ENCODE assay signal across 22 cellular contexts in the genomic region with DNA sequence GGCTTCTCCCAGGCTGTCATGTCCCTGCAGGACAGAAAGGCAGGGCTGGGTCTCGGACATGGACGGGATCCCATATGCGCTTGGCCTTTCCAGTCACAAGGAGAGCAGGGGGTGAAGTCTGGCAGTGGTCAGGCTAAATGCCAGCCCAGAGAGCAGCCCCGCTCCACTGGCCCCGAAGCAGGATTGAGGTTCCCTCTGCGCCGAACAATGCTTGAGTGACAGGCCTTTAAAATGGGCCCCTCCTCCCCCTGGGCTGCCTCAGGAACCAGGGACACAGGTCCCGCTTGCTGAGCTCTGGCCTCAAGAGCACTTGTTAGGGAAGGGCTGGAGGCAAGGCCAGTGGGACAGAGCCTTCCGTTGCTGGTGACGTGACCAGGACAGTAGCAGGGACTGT. TPM values are rescaled to one million over a fixed set of nuclear protein-coding genes. Genes with fewer than 3 reads are reported as not detected.
DNase-seq lines count a peak whose midpoint lies in the region; ATAC-seq, FAIRE-seq and TF ChIP-seq lines count a peak whose summit lies in the region.
"Had no signal": no experiment of that assay in that cellular context is flagged by ENCODE, and none has a peak within 500 bp of the region (broad histone marks: within the 10 kb centered on the region; RNA-seq: fewer than 3 reads in every experiment).

No MANE protein-coding gene starts in this region.

- TF ChIP-seq CTCF in Loucy (conservative IDR thresholded peaks at IDR 0.05; ENCODE audit: low read length), result no peak
- TF ChIP-seq CTCF in H1 (IDR thresholded peaks at IDR 0.05; ENCODE audit: control extremely low read depth in 1 of 3, insufficient read depth in 1 of 3, low read depth in 1 of 3, low read length in 3 of 3), result no peak
- TF ChIP-seq CTCF in neural crest cell (conservative IDR thresholded peaks at IDR 0.05), result no peak
- TF ChIP-seq CTCF in right lobe of liver (IDR thresholded peaks at IDR 0.05), result no peak
- no peak for TF ChIP-seq CTCF in BE2C (IDR thresholded peaks at IDR 0.05; ENCODE audit: low read depth, low read length)

- no peak overlapping the region for H4K5ac ChIP-seq in H1 (ENCODE audit: insufficient read length, low read depth, low read length)

- no peak for FAIRE-seq in H1 (lab: Jason Lieb, UNC)
- FAIRE-seq: A549, D721Med, HepG2, RCC 7860 had no signal

- H2AFZ ChIP-seq in Loucy (ENCODE audit: low read length) (no peak overlapping the region), H1 (ENCODE audit: low read length) (no peak overlapping the region)

- no peak overlapping the region for H4K8ac ChIP-seq in H1 (ENCODE audit: extremely low read depth, insufficient read depth, low read length)

- H3K27me3 ChIP-seq in Loucy (ENCODE audit: insufficient read depth, low read length, poor library complexity, severe bottlenecking) (no peaks in the 10 kb centered on the region), H1 (replicated peaks in 1 of 4; ENCODE audit: control insufficient read depth in 3 of 4, extremely low read depth in 1 of 4, insufficient read depth in 3 of 4, low read length in 3 of 4) (no peaks in the 10 kb centered on the region; a peak in 1 of 7 replicates), right lobe of liver (no peaks in the 10 kb centered on the region), BE2C (no peaks in the 10 kb centered on the region)

- H3K79me2 ChIP-seq in Loucy (ENCODE audit: insufficient read depth, low read length) (peaks cover 4% of the 10 kb centered on the region; the same call in 1 of the 2 replicates), H1 (ENCODE audit: control insufficient read depth in 1 of 2, insufficient read depth in 2 of 2, low read length in 2 of 2) (peaks cover 6 to 8% of the 10 kb centered on the region in 2 experiments; a peak in 2 of 4 replicates)

- H2BK20ac ChIP-seq in H1 (ENCODE audit: low read length), result peak overlapping the region; percentile 72

- peak overlapping the region; percentile 94; the same call in 1 of the 2 replicates for H2BK12ac ChIP-seq in H1 (ENCODE audit: low read depth, low read length)

- peak; percentile 37 for DNase-seq in G401 (ENCODE audit: low spot score)
- no peak for DNase-seq in H1 (ENCODE audit: low read depth in 1 of 2, low spot score in 2 of 2)
- DNase-seq in neural crest cell (ENCODE audit: low read depth, low spot score), result no peak
- DNase-seq in right lobe of liver, result no peak
- DNase-seq in BE2C, result no peak
- DNase-seq in hippocampal formation (lab: John Stamatoyannopoulos, UW), result no peak
- DNase-seq: CD8-positive, alpha-beta T cell; DMS79 treated with DMSO at 0.1 percent for 48 hours; GF-D8; GOT3; MM.1S; NCI-H1417 treated with DMSO at 0.1 percent for 48 hours; NCI-H2029; NCI-H2171 treated with DMSO at 0.1 percent for 48 hours; SHP77 treated with DMSO at 0.1 percent for 48 hours had no signal

- no peaks in the 10 kb centered on the region for H3K9me3 Mint-ChIP-seq in neural crest cell
- H3K9me3 Mint-ChIP-seq: CD8-positive, alpha-beta T cell had no signal

- H3K23ac ChIP-seq in H1 (ENCODE audit: insufficient read length), result no peak overlapping the region

- no peak overlapping the region for H3K4ac ChIP-seq in H1 (replicated peaks; ENCODE audit: insufficient read length, low read depth, low read length)

- H3K4me2 ChIP-seq in Loucy (ENCODE audit: low read depth, low read length, poor library complexity, severe bottlenecking), result no peak overlapping the region
- peak overlapping the region; percentile 7 to 21; a peak in 3 of 4 replicates for H3K4me2 ChIP-seq in H1 (ENCODE audit: insufficient read depth in 1 of 2, low read depth in 2 of 2, low read length in 2 of 2)
- H3K4me2 ChIP-seq: A549 had no signal

- peak overlapping the region; percentile 20 for H3K4me3 Mint-ChIP-seq in neural crest cell
- H3K4me3 Mint-ChIP-seq: CD8-positive, alpha-beta T cell had no signal

- TF ChIP-seq POLR2A in H1 (IDR thresholded peaks at IDR 0.05; ENCODE audit: control extremely low read depth in 1 of 2, low read depth in 2 of 2, low read length in 2 of 2), result no peak
- TF ChIP-seq POLR2A in right lobe of liver (IDR thresholded peaks at IDR 0.05), result no peak

- peak overlapping the region; percentile 40 for H4K91ac ChIP-seq in H1 (replicated peaks; ENCODE audit: insufficient read length, low read length)

- no peaks in the 10 kb centered on the region for H3K9me2 ChIP-seq in Loucy (replicated peaks; ENCODE audit: low read depth, low read length)

- H3K14ac ChIP-seq in H1 (ENCODE audit: insufficient read length), result no peak overlapping the region

- no peak overlapping the region for H3K56ac ChIP-seq in H1 (replicated peaks; ENCODE audit: insufficient read length, low read depth, low read length)

- H2BK15ac ChIP-seq in H1 (ENCODE audit: low read length), result peak overlapping the region; percentile 99

- H3K27me3 Mint-ChIP-seq in neural crest cell (ENCODE audit: low read depth), result peaks cover 8% of the 10 kb centered on the region

- no peak overlapping the region for H3K27ac ChIP-seq in H1 (ENCODE audit: low read depth, low read length)
- H3K27ac ChIP-seq in right lobe of liver, result no peak overlapping the region
- H3K27ac ChIP-seq: A549, HL-60 had no signal

- no peak for TF ChIP-seq RAD21 in H1 (IDR thresholded peaks at IDR 0.05 in 1 of 2, conservative IDR thresholded peaks at IDR 0.05 in 1 of 2; ENCODE audit: low read depth in 2 of 2, low read length in 2 of 2)

- ATAC-seq in right lobe of liver, result no peak
- no peak for ATAC-seq in HG02970 (IDR thresholded peaks at IDR 0.05; ENCODE audit: low FRiP score, unreplicated experiment)
- ATAC-seq: CD8-positive, alpha-beta T cell; HepG2 had no signal

- peak overlapping the region; percentile 75; the same call in 1 of the 2 replicates for H2BK5ac ChIP-seq in H1 (ENCODE audit: low read depth, low read length)

- no peak overlapping the region for H2BK120ac ChIP-seq in H1 (replicated peaks; ENCODE audit: low read depth, low read length)

- H2AK5ac ChIP-seq in H1 (ENCODE audit: low read depth, low read length), result peak overlapping the region; percentile 94

- H3K36me3 Mint-ChIP-seq in neural crest cell (ENCODE audit: low read depth), result no peaks in the 10 kb centered on the region
- H3K36me3 Mint-ChIP-seq: CD8-positive, alpha-beta T cell had no signal

- H3F3A ChIP-seq in Loucy (ENCODE audit: low read depth), result no peaks in the 10 kb centered on the region

- CTCF ChIA-PET in H1 (lab: Charles Lee; ENCODE audit: partially characterized antibody), result interaction anchor here (1.3 to 9.2 kb wide), 7 partner anchors 9 to 59 kb away, joined by 3 to 266 read pairs (median 13); a partner anchor contains a TSS

- peaks cover 9% of the 10 kb centered on the region for H3K79me1 ChIP-seq in H1 (ENCODE audit: low read depth, low read length)

- no peaks in the 10 kb centered on the region for H4K20me1 ChIP-seq in Loucy (ENCODE audit: insufficient read depth, low read length, poor library complexity, severe bottlenecking)
- H4K20me1 ChIP-seq in H1 (replicated peaks in 1 of 2; ENCODE audit: control insufficient read depth in 1 of 2, insufficient read depth in 2 of 2, low read length in 2 of 2), result peaks cover 0 to 7% of the 10 kb centered on the region in 2 experiments

- no peaks in the 10 kb centered on the region for H3K9me3 ChIP-seq in Loucy (ENCODE audit: insufficient read depth, low read depth, low read length)
- no peaks in the 10 kb centered on the region for H3K9me3 ChIP-seq in H1 (ENCODE audit: insufficient read depth in 2 of 2, low read depth in 1 of 2, low read length in 1 of 2)
- no peaks in the 10 kb centered on the region for H3K9me3 ChIP-seq in right lobe of liver
- H3K9me3 ChIP-seq in BE2C, result no peaks in the 10 kb centered on the region
- H3K9me3 ChIP-seq: A549 had no signal

- peaks cover 6% of the 10 kb centered on the region for H3K23me2 ChIP-seq in H1 (ENCODE audit: low read depth, low read length)

- peak overlapping the region; percentile 56 for H3K18ac ChIP-seq in H1 (ENCODE audit: extremely low read depth, low read length)

- H3K4me3 ChIP-seq in Loucy (ENCODE audit: low read length, poor library complexity, severe bottlenecking) (no peak overlapping the region), H1 (ENCODE audit: extremely low read depth in 1 of 4, insufficient read depth in 2 of 4, low read depth in 3 of 4, low read length in 4 of 4) (no peak overlapping the region), right lobe of liver (no peak overlapping the region), BE2C (ENCODE audit: low read depth, low read length) (no peak overlapping the region)
- H3K4me3 ChIP-seq: A549 had no signal

- no peak for TF ChIP-seq EP300 in H1 (IDR thresholded peaks at IDR 0.05; ENCODE audit: borderline replicate concordance in 1 of 2, low read depth in 2 of 2, low read length in 2 of 2)

- POLR2A ChIA-PET in H1 (lab: Charles Lee; ENCODE audit: partially characterized antibody), result interaction anchor here (1.0 to 14.6 kb wide), 9 partner anchors 11 to 83 kb away, joined by 4 to 329 read pairs (median 6); a partner anchor contains a TSS

- H3K36me3 ChIP-seq in Loucy (ENCODE audit: insufficient read depth, low read length), result no peaks in the 10 kb centered on the region; the same call in 1 of the 2 replicates
- peaks cover 0 to 6% (median 0%) of the 10 kb centered on the region in 4 experiments; a peak in 1 of 8 replicates for H3K36me3 ChIP-seq in H1 (ENCODE audit: control insufficient read depth in 2 of 4, insufficient read depth in 4 of 4, low read length in 3 of 4)
- H3K36me3 ChIP-seq in right lobe of liver, result no peaks in the 10 kb centered on the region
- no peaks in the 10 kb centered on the region for H3K36me3 ChIP-seq in BE2C

- 83% methylated on average over 10 of the region's 10 CpGs; no CpG with 5 or more reads in 1 of the 2 experiments for WGBS in H1 (ENCODE audit: extremely low coverage in 1 of 2, insufficient coverage in 1 of 2, insufficient read length in 1 of 2, insufficient replicate concordance in 2 of 2, low coverage in 1 of 2, low lambda C conversion rate in 2 of 2, missing lambda C conversion rate in 1 of 2), 2 experiments
- WGBS in right lobe of liver (ENCODE audit: insufficient coverage, low coverage, low lambda C conversion rate, missing lambda C conversion rate), result no CpG with 5 or more reads among the region's 10 CpGs

- intact Hi-C loops in right lobe of liver (cut with DNase I), result no loop called here

- H3K27ac Mint-ChIP-seq in neural crest cell (ENCODE audit: unreplicated experiment), result peak overlapping the region; percentile 75
- H3K27ac Mint-ChIP-seq: CD8-positive, alpha-beta T cell had no signal

- peaks cover 32% of the 10 kb centered on the region for H3K4me1 Mint-ChIP-seq in neural crest cell

- H3K9ac ChIP-seq in Loucy (ENCODE audit: low read depth, low read length, poor library complexity, severe bottlenecking) (peak overlapping the region; percentile 35), H1 (replicated peaks in 1 of 4; ENCODE audit: extremely low read depth in 1 of 4, low read depth in 3 of 4, low read length in 3 of 4) (peak overlapping the region in 1 of 4 experiments; percentile 7; a peak in 1 of 7 replicates)

- in situ Hi-C loops in G401 (cut with HindIII; ENCODE audit: low sequenced_read_pairs), result no loop called here

- H3K4me1 ChIP-seq in Loucy (ENCODE audit: insufficient read depth, low read length, poor library complexity, severe bottlenecking) (peaks cover 13% of the 10 kb centered on the region), H1 (replicated peaks in 1 of 4; ENCODE audit: control insufficient read depth in 3 of 4, insufficient read depth in 4 of 4, low read length in 3 of 4) (peaks cover 7 to 51% (median 35%) of the 10 kb centered on the region in 4 experiments), right lobe of liver (no peaks in the 10 kb centered on the region), BE2C (peaks cover 10% of the 10 kb centered on the region)

RNA-seq across cellular contexts. Expression of a gene that starts 12.7 kb away (rescaled TPM):
- total RNA-seq in G401 (2014; rRNA removed; shearing (Covaris generic)), result 0.14 and 1.4 TPM in 2 replicates
- total RNA-seq in H1 (2021; fragmentation: NEBNext Ultra II Directional; extraction: Animal tissue kit (Norgen Biotek cat#: 25700)), result 17.6 and 18.9 TPM in 2 replicates
- 4.6 and 4.8 TPM in 2 replicates for polyA plus RNA-seq in H1 (2011; rRNA removed)
- polyA plus RNA-seq in H1 (2011; cell fraction: cytosol; rRNA removed), result 5.0 TPM
- 5.7 TPM for polyA plus RNA-seq in H1 (2011; cell fraction: nucleus; rRNA removed)
- 9.5 to 11.2 TPM (median 10.4 TPM) in 4 replicates for polyA plus RNA-seq in H1 (2012, experiment 1 of 2)
- 10.6 TPM for polyA plus RNA-seq in H1 (2012, experiment 2 of 2)
- polyA plus RNA-seq in H1 (2013, experiment 1 of 2), result 16.0 TPM
- 18.1 TPM for polyA plus RNA-seq in H1 (2013, experiment 2 of 2)
- 8.4 and 9.0 TPM in 2 replicates for polyA minus RNA-seq in H1 (2011; rRNA and poly(A)+ RNA removed)
- polyA minus RNA-seq in H1 (2011; cell fraction: cytosol; rRNA and poly(A)+ RNA removed), result 6.7 TPM
- polyA minus RNA-seq in H1 (2011; cell fraction: nucleus; rRNA and poly(A)+ RNA removed), result 4.6 TPM
- 9.7 TPM in 2 replicates for total RNA-seq in neural crest cell
- not detected for total RNA-seq in right lobe of liver
- polyA plus RNA-seq in BE2C (2012; ENCODE audit: insufficient read depth, insufficient read length, low read depth), result 0.09 TPM
- polyA plus RNA-seq: HepG2 had no signal

RNA-seq across cellular contexts. Expression of a gene that starts 23.3 kb away (rescaled TPM):
- total RNA-seq in G401 (2014; rRNA removed; shearing (Covaris generic)), result 144 and 155 TPM in 2 replicates
- 310 and 314 TPM in 2 replicates for total RNA-seq in H1 (2021; fragmentation: NEBNext Ultra II Directional; extraction: Animal tissue kit (Norgen Biotek cat#: 25700))
- 469 and 710 TPM in 2 replicates for polyA plus RNA-seq in H1 (2011; rRNA removed)
- polyA plus RNA-seq in H1 (2011; cell fraction: cytosol; rRNA removed), result 618 TPM
- polyA plus RNA-seq in H1 (2011; cell fraction: nucleus; rRNA removed), result 791 TPM
- 284 to 411 TPM (median 375 TPM) in 4 replicates for polyA plus RNA-seq in H1 (2012, experiment 1 of 2)
- 511 TPM for polyA plus RNA-seq in H1 (2012, experiment 2 of 2)
- polyA plus RNA-seq in H1 (2013, experiment 1 of 2), result 239 TPM
- 240 TPM for polyA plus RNA-seq in H1 (2013, experiment 2 of 2)
- 212 and 312 TPM in 2 replicates for polyA minus RNA-seq in H1 (2011; rRNA and poly(A)+ RNA removed)
- polyA minus RNA-seq in H1 (2011; cell fraction: cytosol; rRNA and poly(A)+ RNA removed), result 182 TPM
- polyA minus RNA-seq in H1 (2011; cell fraction: nucleus; rRNA and poly(A)+ RNA removed), result 206 TPM
- total RNA-seq in neural crest cell (106 and 111 TPM in 2 replicates), right lobe of liver (10 to 100 TPM; 18.0 to 66.4 (median 29.7) TPM)
- 84.5 TPM for polyA plus RNA-seq in BE2C (2012; ENCODE audit: insufficient read depth, insufficient read length, low read depth)

RNA-seq across cellular contexts. Expression of a gene that starts 31.7 kb away (rescaled TPM):
- total RNA-seq in G401 (2014; rRNA removed; shearing (Covaris generic)), result 97.2 and 147 TPM in 2 replicates
- total RNA-seq in H1 (2021; fragmentation: NEBNext Ultra II Directional; extraction: Animal tissue kit (Norgen Biotek cat#: 25700)), result 69.7 and 70.9 TPM in 2 replicates
- polyA plus RNA-seq in H1 (2011; rRNA removed), result 192 and 261 TPM in 2 replicates
- 143 TPM for polyA plus RNA-seq in H1 (2011; cell fraction: cytosol; rRNA removed)
- polyA plus RNA-seq in H1 (2011; cell fraction: nucleus; rRNA removed), result 170 TPM
- polyA plus RNA-seq in H1 (2012, experiment 1 of 2), result 62.9 to 98.6 TPM (median 90.5 TPM) in 4 replicates
- 114 TPM for polyA plus RNA-seq in H1 (2012, experiment 2 of 2)
- 85.2 TPM for polyA plus RNA-seq in H1 (2013, experiment 1 of 2)
- polyA plus RNA-seq in H1 (2013, experiment 2 of 2), result 106 TPM
- 53.6 and 60.7 TPM in 2 replicates for polyA minus RNA-seq in H1 (2011; rRNA and poly(A)+ RNA removed)
- polyA minus RNA-seq in H1 (2011; cell fraction: cytosol; rRNA and poly(A)+ RNA removed), result 48.1 TPM
- 36.8 TPM for polyA minus RNA-seq in H1 (2011; cell fraction: nucleus; rRNA and poly(A)+ RNA removed)
- 36.0 and 36.9 TPM in 2 replicates for total RNA-seq in neural crest cell
- 10 to 100 TPM in 3 of 6 experiments, 1 to 10 TPM in 3; 6.4 to 20.5 (median 11.4) TPM for total RNA-seq in right lobe of liver
- polyA plus RNA-seq in BE2C (2012; ENCODE audit: insufficient read depth, insufficient read length, low read depth), result 8.3 TPM

RNA-seq across cellular contexts. Expression of a gene that starts 40.2 kb away (rescaled TPM):
- 3.1 TPM in 1 of 2 replicates, not detected in the other for total RNA-seq in G401 (2014; rRNA removed; shearing (Covaris generic))
- total RNA-seq in H1 (2021; fragmentation: NEBNext Ultra II Directional; extraction: Animal tissue kit (Norgen Biotek cat#: 25700)), result 0.29 and 0.54 TPM in 2 replicates
- 0.86 and 1.2 TPM in 2 replicates for polyA plus RNA-seq in H1 (2011; rRNA removed)
- polyA plus RNA-seq in H1 (2011; cell fraction: cytosol; rRNA removed), result 0.76 TPM
- 0.53 TPM for polyA plus RNA-seq in H1 (2011; cell fraction: nucleus; rRNA removed)
- 0.69 to 1.1 TPM (median 1.0 TPM) in 4 replicates for polyA plus RNA-seq in H1 (2012, experiment 1 of 2)
- 0.62 TPM for polyA plus RNA-seq in H1 (2012, experiment 2 of 2)
- polyA plus RNA-seq in H1 (2013, experiment 1 of 2), result 0.47 TPM
- polyA plus RNA-seq in H1 (2013, experiment 2 of 2), result 0.39 TPM
- polyA minus RNA-seq in H1 (2011; rRNA and poly(A)+ RNA removed), result 0.19 and 0.32 TPM in 2 replicates
- not detected for polyA minus RNA-seq in H1 (2011; cell fraction: cytosol; rRNA and poly(A)+ RNA removed)
- polyA minus RNA-seq in H1 (2011; cell fraction: nucleus; rRNA and poly(A)+ RNA removed), result not detected
- total RNA-seq in neural crest cell (1.2 and 1.5 TPM in 2 replicates), right lobe of liver (10 to 100 TPM in 4 of 6 experiments, 1 to 10 TPM in 2; 7.0 to 21.1 (median 11.5) TPM)
- polyA plus RNA-seq in BE2C (2012; ENCODE audit: insufficient read depth, insufficient read length, low read depth), result 2.1 TPM

RNA-seq across cellular contexts. Expression of a gene that starts 49.5 kb away (rescaled TPM):
- 37.7 and 39.7 TPM in 2 replicates for total RNA-seq in G401 (2014; rRNA removed; shearing (Covaris generic))
- 27.2 and 29.2 TPM in 2 replicates for total RNA-seq in H1 (2021; fragmentation: NEBNext Ultra II Directional; extraction: Animal tissue kit (Norgen Biotek cat#: 25700))
- 27.0 and 43.0 TPM in 2 replicates for polyA plus RNA-seq in H1 (2011; rRNA removed)
- polyA plus RNA-seq in H1 (2011; cell fraction: cytosol; rRNA removed), result 42.8 TPM
- 137 TPM for polyA plus RNA-seq in H1 (2011; cell fraction: nucleus; rRNA removed)
- 21.1 to 33.1 TPM (median 30.9 TPM) in 4 replicates for polyA plus RNA-seq in H1 (2012, experiment 1 of 2)
- polyA plus RNA-seq in H1 (2012, experiment 2 of 2), result 19.3 TPM
- 23.1 TPM for polyA plus RNA-seq in H1 (2013, experiment 1 of 2)
- polyA plus RNA-seq in H1 (2013, experiment 2 of 2), result 21.5 TPM
- 12.6 and 15.0 TPM in 2 replicates for polyA minus RNA-seq in H1 (2011; rRNA and poly(A)+ RNA removed)
- 17.6 TPM for polyA minus RNA-seq in H1 (2011; cell fraction: cytosol; rRNA and poly(A)+ RNA removed)
- polyA minus RNA-seq in H1 (2011; cell fraction: nucleus; rRNA and poly(A)+ RNA removed), result 37.9 TPM
- total RNA-seq in neural crest cell (9.7 and 10.7 TPM in 2 replicates), right lobe of liver (10 to 100 TPM in 4 of 6 experiments, 1 to 10 TPM in 2; 8.7 to 15.3 (median 10.5) TPM)
- 30.0 TPM for polyA plus RNA-seq in BE2C (2012; ENCODE audit: insufficient read depth, insufficient read length, low read depth)
